Comparison of ENCODE assay signal across 12 cellular contexts in genomic region chr18:25144835-25145234, GRCh38.
DNase-seq lines count a peak whose midpoint lies in the region; ATAC-seq and TF ChIP-seq lines count a peak whose summit lies in the region.
"Had no signal": no experiment of that assay in that cellular context is flagged by ENCODE, and none has a peak within 500 bp of the region (broad histone marks: within the 10 kb centered on the region; RNA-seq: fewer than 3 reads in every experiment).

No MANE protein-coding gene starts in this region.

- DNase-seq in AG08396 (ENCODE audit: low spot score): peak; percentile 56
- peak; percentile 70 for DNase-seq in M059J (ENCODE audit: low read depth)
- peak; percentile 22 for DNase-seq in dermis blood vessel endothelial cell
- no peak for DNase-seq in left lung
- DNase-seq in NCI-H146 treated with DMSO at 0.1 percent for 48 hours (lab: John Stamatoyannopoulos, UW; ENCODE audit: unreplicated experiment): no peak
- no peak for DNase-seq in germinal center (ENCODE audit: low spot score)
- no peak for DNase-seq in NCI-H128 (lab: John Stamatoyannopoulos, UW; ENCODE audit: unreplicated experiment)
- no peak for DNase-seq in activated T-cell treated with anti-CD3 and anti-CD28 coated beads for 4 hours
- DNase-seq: body of pancreas, NCI-H526 had no signal

- no peak overlapping the region for H3K4me3 ChIP-seq in left lung
- H3K4me3 ChIP-seq: body of pancreas had no signal

- TF ChIP-seq CTCF in left lung (IDR thresholded peaks at IDR 0.05): no peak

- peak; percentile 33 for ATAC-seq in left lung
- ATAC-seq: body of pancreas; stimulated activated memory B cell treated with anti-CD40 and anti-IgM and Interleukin-4, amounts not matched to agents 10 μg/mL and 1 μg/mL and 100 μg/mL, for 72 hours had no signal

- H3K27me3 ChIP-seq in left lung: no peaks in the 10 kb centered on the region
- H3K27me3 ChIP-seq: body of pancreas had no signal

- H3K9me3 ChIP-seq in left lung: no peaks in the 10 kb centered on the region
- H3K9me3 ChIP-seq: body of pancreas had no signal

- intact Hi-C loops in left lung (cut with DNase I): no loop called here

- H3K27ac ChIP-seq in left lung: no peak overlapping the region
- H3K27ac ChIP-seq: body of pancreas, VCaP had no signal

- H3K36me3 ChIP-seq in left lung: no peaks in the 10 kb centered on the region

- no peaks in the 10 kb centered on the region for H3K4me1 ChIP-seq in left lung
- H3K4me1 ChIP-seq: body of pancreas had no signal

Comparison
In these comparisons a context has a peak if more than half of its experiments do, and no peak if none do; other contexts are left out.
1. DNase-seq: peak in AG08396 (single experiment), M059J (single experiment) and dermis blood vessel endothelial cell (single experiment); none in left lung (0 of 2), NCI-H146 treated with DMSO at 0.1 percent for 48 hours (single experiment), germinal center (single experiment), NCI-H128 (single experiment) and activated T-cell treated with anti-CD3 and anti-CD28 coated beads for 4 hours (single experiment).